Comparison of ENCODE assay signal across 7 cellular contexts in the genomic region with DNA sequence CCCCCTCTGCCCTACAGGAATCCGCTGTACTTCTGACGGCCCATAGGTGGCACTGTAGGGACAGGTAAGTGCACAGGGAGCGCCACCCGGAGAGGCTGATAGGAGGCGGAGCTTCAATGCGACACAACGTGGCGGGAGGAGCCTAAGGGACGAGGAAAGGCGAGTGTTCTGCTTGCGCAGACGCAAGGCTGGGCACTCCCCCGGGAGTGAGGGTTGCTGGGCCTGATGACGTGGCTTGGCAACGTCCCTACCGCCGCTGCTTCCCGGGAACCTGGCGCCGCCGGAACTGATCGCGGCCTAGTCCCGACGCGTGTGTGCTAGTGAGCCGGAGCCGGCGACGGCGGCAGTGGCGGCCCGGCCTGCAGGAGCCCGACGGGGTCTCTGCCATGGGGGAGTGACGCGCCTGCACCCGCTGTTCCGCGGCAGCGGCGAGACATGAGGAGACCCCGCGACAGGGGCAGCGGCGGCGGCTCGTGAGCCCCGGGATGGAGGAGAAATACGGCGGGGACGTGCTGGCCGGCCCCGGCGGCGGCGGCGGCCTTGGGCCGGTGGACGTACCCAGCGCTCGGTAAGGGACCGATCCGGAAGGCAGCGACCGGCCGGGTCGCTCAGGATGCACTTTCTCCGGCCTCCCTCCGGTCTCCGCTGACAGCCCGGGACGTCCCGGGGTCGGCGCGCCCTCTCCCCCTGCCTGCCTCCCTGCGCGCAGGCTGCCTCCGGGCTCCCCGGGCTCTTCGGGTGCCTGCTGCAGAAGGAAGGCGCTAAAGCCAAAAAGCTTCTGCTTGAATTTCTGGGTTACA. TPM values are rescaled to one million over a fixed set of nuclear protein-coding genes. Genes with fewer than 3 reads are reported as not detected.
A peak's percentile ranks its signal among the peaks of the same experiment; 100 is the strongest.
DNase-seq lines count a peak whose midpoint lies in the region; ATAC-seq and TF ChIP-seq lines count a peak whose summit lies in the region.

A gene (plus strand): TSS at position 244 of the 800 bp plus-strand sequence. CDS start 242 bp downstream, at position 486.

- H3K36me3 ChIP-seq in hepatocyte (replicated peaks; ENCODE audit: insufficient read depth, low read depth), result no peaks in the 10 kb centered on the region

- H3K27ac ChIP-seq in hepatocyte, result peak within 1 kb of the TSS; percentile 95

- WGBS in hepatocyte (ENCODE audit: low lambda C conversion rate, missing lambda C conversion rate), result 1% methylated on average over 83 of the region's 83 CpGs

- H2AFZ ChIP-seq in hepatocyte, result peak within 1 kb of the TSS; percentile 60

- no peaks in the 10 kb centered on the region for H3K27me3 ChIP-seq in hepatocyte

- DNase-seq in NCI-H2029 (lab: John Stamatoyannopoulos, UW), result peak; percentile 99
- DNase-seq in T-helper 9 cell, result peak; percentile 94
- peak; percentile 100 for DNase-seq in astrocyte of the hippocampus (ENCODE audit: low read depth, low spot score)
- DNase-seq in hepatocyte (ENCODE audit: low spot score), result peak; percentile 100
- peak; percentile 99 for DNase-seq in retinal pigment epithelial cell (ENCODE audit: low read depth)

- peaks cover 4% of the 10 kb centered on the region for H4K20me1 ChIP-seq in hepatocyte (ENCODE audit: insufficient read depth, poor library complexity, severe bottlenecking)

- H3K4me1 ChIP-seq in hepatocyte (ENCODE audit: insufficient read depth), result peaks cover 13% of the 10 kb centered on the region

- ATAC-seq in GM18502 (IDR thresholded peaks at IDR 0.05; ENCODE audit: poor library complexity, unreplicated experiment), result peak; percentile 99
- ATAC-seq in HG02973 (IDR thresholded peaks at IDR 0.05; ENCODE audit: unreplicated experiment), result peak; percentile 98

- peaks cover 48% of the 10 kb centered on the region for H3K79me2 ChIP-seq in hepatocyte

- H3K9me3 ChIP-seq in hepatocyte (ENCODE audit: low read depth), result no peaks in the 10 kb centered on the region

- TF ChIP-seq CTCF in hepatocyte (IDR thresholded peaks at IDR 0.05; ENCODE audit: poor library complexity), result peak; percentile 97
- peak; percentile 93 for TF ChIP-seq CTCF in retinal pigment epithelial cell (conservative IDR thresholded peaks at IDR 0.05; ENCODE audit: low read depth, low read length)

- H3K4me3 ChIP-seq in hepatocyte (peak within 1 kb of the TSS; percentile 44), retinal pigment epithelial cell (ENCODE audit: low read length) (peak within 1 kb of the TSS; percentile 66)

- H3K9me2 ChIP-seq in hepatocyte (replicated peaks; ENCODE audit: insufficient read depth), result no peaks in the 10 kb centered on the region

- peak within 1 kb of the TSS; percentile 83 for H3K4me2 ChIP-seq in hepatocyte

RNA-seq across cellular contexts. Expression of the gene that starts here (rescaled TPM):
- 62.4 and 67.3 TPM in 2 replicates for total RNA-seq in hepatocyte
- 52.7 and 54.3 TPM in 2 replicates for polyA plus RNA-seq in hepatocyte

Comparison
In these comparisons a context has a peak if more than half of its experiments do, and no peak if none do; other contexts are left out.
1. Peak in every context shown above with its lines: DNase-seq, ATAC-seq, H3K4me3 ChIP-seq and H3K27ac ChIP-seq.